In genomic region chr17:42281571-42282096, GRCh38 we compare ENCODE assay signal across 12 cellular contexts. TPM values are rescaled to one million over a fixed set of nuclear protein-coding genes. Genes with fewer than 3 reads are reported as not detected.
DNase-seq lines count a peak whose midpoint lies in the region; ATAC-seq, FAIRE-seq and TF ChIP-seq lines count a peak whose summit lies in the region.
"Had no signal": no experiment of that assay in that cellular context is flagged by ENCODE, and none has a peak within 500 bp of the region (broad histone marks: within the 10 kb centered on the region; RNA-seq: fewer than 3 reads in every experiment).

No MANE protein-coding gene starts in this region.

- H3K36me3 ChIP-seq in WERI-Rb-1 = no peaks in the 10 kb centered on the region
- H3K36me3 ChIP-seq in small intestine (ENCODE audit: control insufficient read depth in 2 of 2, insufficient read depth in 2 of 2, low read length in 2 of 2) = no peaks in the 10 kb centered on the region
- H3K36me3 ChIP-seq in prostate gland = no peaks in the 10 kb centered on the region

- FAIRE-seq in small intestine (lab: Jason Lieb, UNC) = no peak
- FAIRE-seq: endometrium had no signal

- ATAC-seq in HG03378 (IDR thresholded peaks at IDR 0.05; ENCODE audit: unreplicated experiment) (no peak), Right ventricle myocardium inferior (no peak)

- TF ChIP-seq POLR2A in prostate gland (IDR thresholded peaks at IDR 0.05) = no peak

- WGBS in small intestine, 3 donors = 13 to 67% (median 35%) methylated on average over 7 of the region's 7 CpGs
- 60% methylated on average over 7 of the region's 7 CpGs for WGBS in prostate gland

- H3K27me3 ChIP-seq in WERI-Rb-1 (ENCODE audit: insufficient read depth, low read depth, severe bottlenecking) (no peaks in the 10 kb centered on the region), small intestine (ENCODE audit: control insufficient read depth in 2 of 2, insufficient read depth in 2 of 2, low read length in 2 of 2) (no peaks in the 10 kb centered on the region), prostate gland (replicated peaks; ENCODE audit: insufficient read depth) (no peaks in the 10 kb centered on the region)

- no peak overlapping the region for H3K4me3 ChIP-seq in WERI-Rb-1 (ENCODE audit: low read depth, low read length)
- H3K4me3 ChIP-seq in small intestine (ENCODE audit: low read depth in 1 of 2, low read length in 2 of 2) = no peak overlapping the region
- no peak overlapping the region for H3K4me3 ChIP-seq in prostate gland

- intact Hi-C loops in Right ventricle myocardium inferior (cut with DNase I) (no loop called here), prostate gland (cut with DNase I) (no loop called here)

- H3K27ac ChIP-seq in WERI-Rb-1 (no peak overlapping the region), small intestine (ENCODE audit: low read depth in 1 of 2, low read length in 1 of 2) (no peak overlapping the region), prostate gland (no peak overlapping the region)

- peak; percentile 27 for DNase-seq in activated CD4-positive, CD25-positive, alpha-beta regulatory T cell treated with anti-CD3 and anti-CD28 coated beads, Interleukin-2, amount 50 U/mL, for 72 hours
- DNase-seq in activated CD4-positive, CD25-positive, alpha-beta regulatory T cell (lab: John Stamatoyannopoulos, UW) = no peak
- DNase-seq in NCI-H187 (lab: John Stamatoyannopoulos, UW) = peak; percentile 40 to 75
- DNase-seq in WERI-Rb-1 = peak; percentile 6
- DNase-seq in small intestine = peak; percentile 27
- no peak for DNase-seq in Right ventricle myocardium inferior (ENCODE audit: missing footprints)
- DNase-seq in prostate gland (ENCODE audit: low spot score) = no peak
- DNase-seq: 8988T, DMS 273 treated with DMSO at 0.1 percent for 48 hours, retina had no signal

- TF ChIP-seq CTCF in WERI-Rb-1 (IDR thresholded peaks at IDR 0.05; ENCODE audit: low read depth, low read length) = no peak
- TF ChIP-seq CTCF in prostate gland (IDR thresholded peaks at IDR 0.05) = no peak

- H3K4me1 ChIP-seq in small intestine (ENCODE audit: control insufficient read depth in 2 of 2, insufficient read depth in 1 of 2, low read depth in 1 of 2, low read length in 1 of 2) (peaks cover 0 to 3% of the 10 kb centered on the region in 2 donors), prostate gland (replicated peaks) (peaks cover 1% of the 10 kb centered on the region)

- H3K9me3 ChIP-seq in WERI-Rb-1 (ENCODE audit: severe bottlenecking) (no peaks in the 10 kb centered on the region), small intestine (ENCODE audit: control insufficient read depth, low read depth) (no peaks in the 10 kb centered on the region), prostate gland (no peaks in the 10 kb centered on the region)

RNA-seq across cellular contexts. Expression of gene STAT5B, which starts 5.4 kb away (rescaled TPM):
- polyA plus RNA-seq in small intestine = 10 to 100 TPM; 13.4 to 22.0 (median 18.1) TPM
- total RNA-seq in Right ventricle myocardium inferior = 32.9 TPM
- total RNA-seq in prostate gland = 10 to 100 TPM; 58.0 to 83.8 TPM

RNA-seq across cellular contexts. Expression of gene STAT5A, which starts 6.7 kb away (rescaled TPM):
- 10 to 100 TPM in 2 of 3 donors, 1 to 10 TPM in 1; 2.7 to 18.3 (median 11.3) TPM for polyA plus RNA-seq in small intestine
- total RNA-seq in Right ventricle myocardium inferior (14.6 TPM), prostate gland (10 to 100 TPM; 31.1 to 45.8 TPM)

Comparison
In these comparisons a context has a peak if more than half of its experiments do, and no peak if none do; other contexts are left out.
1. DNase-seq: peak in activated CD4-positive, CD25-positive, alpha-beta regulatory T cell treated with anti-CD3 and anti-CD28 coated beads, Interleukin-2, amount 50 U/mL, for 72 hours (single experiment), NCI-H187 (2 of 2), WERI-Rb-1 (single experiment) and small intestine (single experiment); none in activated CD4-positive, CD25-positive, alpha-beta regulatory T cell (0 of 4), Right ventricle myocardium inferior (single experiment) and prostate gland (single experiment).